In genomic region chr4:163166041-163166579, GRCh38 we compare ENCODE assay signal across 8 cellular contexts. TPM values are rescaled to one million over a fixed set of nuclear protein-coding genes. Genes with fewer than 3 reads are reported as not detected.
A peak's percentile ranks its signal among the peaks of the same experiment; 100 is the strongest.
DNase-seq lines count a peak whose midpoint lies in the region; ATAC-seq, FAIRE-seq and TF ChIP-seq lines count a peak whose summit lies in the region.

No MANE protein-coding gene starts in this region.

- no peaks in the 10 kb centered on the region for H3K9me3 Mint-ChIP-seq in neural progenitor cell

- H3K9me3 ChIP-seq in A549 (no peaks in the 10 kb centered on the region), PC-3 (ENCODE audit: low read length) (no peaks in the 10 kb centered on the region), neural progenitor cell (ENCODE audit: low read depth) (no peaks in the 10 kb centered on the region), subcutaneous abdominal adipose tissue (ENCODE audit: control insufficient read depth in 5 of 5, low read length in 5 of 5) (no peaks in the 10 kb centered on the region)

- no peak for TF ChIP-seq EP300 in A549 (IDR thresholded peaks at IDR 0.05)

- H3K36me3 ChIP-seq in PC-3 (ENCODE audit: low read depth, low read length) (peaks cover 12% of the 10 kb centered on the region; the same call in 1 of the 2 replicates), neural progenitor cell (peaks cover 6% of the 10 kb centered on the region), subcutaneous abdominal adipose tissue (ENCODE audit: control insufficient read depth in 5 of 5, insufficient read depth in 5 of 5, low read length in 5 of 5) (peaks cover 8 to 22% (median 11%) of the 10 kb centered on the region in 5 donors)

- no peaks in the 10 kb centered on the region for H3K27me3 ChIP-seq in PC-3 (ENCODE audit: low read length)
- H3K27me3 ChIP-seq in neural progenitor cell = peaks cover 1% of the 10 kb centered on the region
- no peaks in the 10 kb centered on the region for H3K27me3 ChIP-seq in subcutaneous abdominal adipose tissue (ENCODE audit: control insufficient read depth in 5 of 5, insufficient read depth in 4 of 5, low read length in 5 of 5)

- H3K4me1 Mint-ChIP-seq in neural progenitor cell = peaks cover 19% of the 10 kb centered on the region

- H3F3A ChIP-seq in PC-3 (ENCODE audit: low read length, unreplicated experiment) (no peaks in the 10 kb centered on the region), neural progenitor cell (ENCODE audit: low read depth) (no peaks in the 10 kb centered on the region)

- H3K4me2 ChIP-seq in A549 = peak overlapping the region; percentile 78
- H3K4me2 ChIP-seq in PC-3 (ENCODE audit: low read length) = peak overlapping the region; percentile 94
- H3K4me2 ChIP-seq in neural progenitor cell = peak overlapping the region; percentile 94

- WGBS in A549 (ENCODE audit: missing lambda C conversion rate) = under 1% methylated on average over 10 of the region's 41 CpGs

- POLR2A ChIA-PET in A549 (lab: Yijun Ruan, JAX) = no interaction called here
- POLR2A ChIA-PET in PC-3 (lab: Charles Lee; ENCODE audit: unreplicated experiment) = no interaction called here

- H4K20me1 ChIP-seq in PC-3 (ENCODE audit: low read length) (peaks cover 9% of the 10 kb centered on the region; the same call in 1 of the 2 replicates), neural progenitor cell (ENCODE audit: low read depth) (peaks cover 16% of the 10 kb centered on the region)

- no peak for TF ChIP-seq RAD21 in A549 (conservative IDR thresholded peaks at IDR 0.05 in 1 of 2, IDR thresholded peaks at IDR 0.05 in 1 of 2)

- no peak for FAIRE-seq in A549 (lab: Jason Lieb, UNC)

- peaks cover 14% of the 10 kb centered on the region for H3K36me3 Mint-ChIP-seq in neural progenitor cell

- no peaks in the 10 kb centered on the region for H3K9me2 ChIP-seq in PC-3 (replicated peaks; ENCODE audit: low read length)

- peaks cover 3% of the 10 kb centered on the region; the same call in 1 of the 3 replicates for H3K4me1 ChIP-seq in A549
- peaks cover 25% of the 10 kb centered on the region for H3K4me1 ChIP-seq in PC-3 (ENCODE audit: insufficient read depth, low read length)
- H3K4me1 ChIP-seq in neural progenitor cell = peaks cover 9% of the 10 kb centered on the region
- peaks cover 8 to 28% (median 20%) of the 10 kb centered on the region in 5 donors for H3K4me1 ChIP-seq in subcutaneous abdominal adipose tissue (ENCODE audit: control insufficient read depth in 5 of 5, insufficient read depth in 5 of 5, low read length in 5 of 5)

- H3K4me3 Mint-ChIP-seq in neural progenitor cell = peak overlapping the region; percentile 94

- peaks cover 55% of the 10 kb centered on the region for H3K79me2 ChIP-seq in PC-3 (ENCODE audit: low read length)
- peaks cover 52% of the 10 kb centered on the region for H3K79me2 ChIP-seq in neural progenitor cell (ENCODE audit: low read depth)

- H3K27ac ChIP-seq in A549 (peak overlapping the region; percentile 86 to 94), PC-3 (ENCODE audit: low read length) (peak overlapping the region; percentile 25), neural progenitor cell (peak overlapping the region; percentile 69), subcutaneous abdominal adipose tissue (ENCODE audit: low read depth, low read length) (peak overlapping the region; percentile 91)

- intact Hi-C loops in PC-3 (cut with micrococcal nuclease) = loop anchor here (1.0 kb wide), 1 partner anchor 166 kb away; the partner anchor contains the start of gene NPY1R

- TSS peak; percentile 59 for BruUV-seq in PC-3 (replicated peaks; lab: Mats Ljungman, UMichigan)

- TF ChIP-seq POLR2A in A549 (IDR thresholded peaks at IDR 0.05; ENCODE audit: low read length) = no peak

- H3K9ac ChIP-seq in PC-3 (ENCODE audit: low read length) (peak overlapping the region; percentile 96), neural progenitor cell (peak overlapping the region; percentile 80), subcutaneous abdominal adipose tissue (ENCODE audit: low read length in 5 of 5) (peak overlapping the region; percentile 40 to 98 (median 96))

- no peak for TF ChIP-seq CTCF in A549 (IDR thresholded peaks at IDR 0.05)
- TF ChIP-seq CTCF in PC-3 (conservative IDR thresholded peaks at IDR 0.05; ENCODE audit: low read depth, low read length) = no peak
- TF ChIP-seq CTCF in fibroblast of the aortic adventitia (IDR thresholded peaks at IDR 0.05; ENCODE audit: insufficient read depth, low read length) = no peak
- no peak for TF ChIP-seq CTCF in neural progenitor cell (IDR thresholded peaks at IDR 0.05)

- DNase-seq in A549 (ENCODE audit: low read depth in 1 of 2, low spot score in 1 of 2) (peak; percentile 13 to 52), PC-3 (peak; percentile 28), fibroblast of the aortic adventitia (ENCODE audit: low read depth) (peak; percentile 32), neural progenitor cell (ENCODE audit: low spot score) (peak; percentile 83)
- peak; percentile 15 to 29 for DNase-seq in activated T-helper 1 cell treated with anti-CD3 and anti-CD28 coated beads, Interleukin-2, amount 50 U/mL, for 16 hours (ENCODE audit: low read depth in 1 of 2, low spot score in 1 of 2)

- H2AFZ ChIP-seq in PC-3 (ENCODE audit: low read length) = peak overlapping the region; percentile 67
- H2AFZ ChIP-seq in neural progenitor cell (replicated peaks) = peak overlapping the region; percentile 85

- CTCF ChIA-PET in A549 (lab: Yijun Ruan, JAX) (interaction anchor here (0.6 kb wide), 1 partner anchor 84 kb away, joined by 3 read pairs; no protein-coding TSS in a partner anchor), PC-3 (lab: Charles Lee) (no interaction called here)

- H3K4me3 ChIP-seq in A549 (peak overlapping the region; percentile 75), PC-3 (ENCODE audit: low read length) (peak overlapping the region; percentile 91), fibroblast of the aortic adventitia (ENCODE audit: low read depth, low read length) (peak overlapping the region; percentile 92), neural progenitor cell (peak overlapping the region; percentile 85), subcutaneous abdominal adipose tissue (ENCODE audit: low read depth in 1 of 5, low read length in 5 of 5) (peak overlapping the region; percentile 83 to 93 (median 91))

- H3K27ac Mint-ChIP-seq in neural progenitor cell = peak overlapping the region; percentile 77

- peaks cover 6% of the 10 kb centered on the region for H3K27me3 Mint-ChIP-seq in neural progenitor cell (ENCODE audit: insufficient read depth, low read depth)

- ATAC-seq in A549 (peak; percentile 83 to 84), GM18517 (IDR thresholded peaks at IDR 0.05; ENCODE audit: unreplicated experiment) (peak; percentile 53), HG03060 (IDR thresholded peaks at IDR 0.05; ENCODE audit: low read depth, unreplicated experiment) (peak; percentile 24), PC-3 (peak; percentile 73)

TF ChIP-seq in A549, 52 proteins besides CTCF, POLR2A, EP300 and RAD21:
- no peak for TF ChIP-seq HOXB13 (CRISPR knock-in tag; IDR thresholded peaks at IDR 0.05; ENCODE audit: low read depth)
- no peak for TF ChIP-seq ZNF302 (CRISPR knock-in tag; IDR thresholded peaks at IDR 0.05)
- TF ChIP-seq GATA3 (IDR thresholded peaks at IDR 0.05; ENCODE audit: borderline replicate concordance) = no peak
- no peak for TF ChIP-seq HMGXB4 (CRISPR knock-in tag; IDR thresholded peaks at IDR 0.05; ENCODE audit: borderline replicate concordance)
- TF ChIP-seq RFX5 (IDR thresholded peaks at IDR 0.05) = no peak
- TF ChIP-seq ZFP36 (IDR thresholded peaks at IDR 0.05; ENCODE audit: borderline replicate concordance, partially characterized antibody) = no peak
- TF ChIP-seq JUN (IDR thresholded peaks at IDR 0.05) = no peak
- TF ChIP-seq MAZ (IDR thresholded peaks at IDR 0.05; ENCODE audit: borderline replicate concordance, low read depth, low read length) = no peak
- TF ChIP-seq KDM5A (IDR thresholded peaks at IDR 0.05) = no peak
- TF ChIP-seq FOSB (CRISPR knock-in tag; IDR thresholded peaks at IDR 0.05) = no peak
- TF ChIP-seq HEYL (CRISPR knock-in tag; IDR thresholded peaks at IDR 0.05) = no peak
- TF ChIP-seq SREBF2 (IDR thresholded peaks at IDR 0.05) = no peak

RNA-seq across cellular contexts. Expression of gene NAF1, which starts 0.6 kb away (rescaled TPM):
- polyA plus RNA-seq in A549 (2011; rRNA removed) (13.2 and 18.7 TPM in 2 replicates), A549 (2017; fragmentation: RNase III; extraction: RNeasy Plus Mini Kit Qiagen cat#74134 plus additional on column Dnase treatment) (13.0 to 13.7 TPM (median 13.6 TPM) in 3 replicates)
- polyA plus RNA-seq in A549 (2012; cell fraction: cytosol; rRNA removed) = 7.9 and 10.3 TPM in 2 replicates
- polyA plus RNA-seq in A549 (2012; cell fraction: nucleus; rRNA removed) = 8.5 and 9.5 TPM in 2 replicates
- 6.7 and 9.9 TPM in 2 replicates for polyA minus RNA-seq in A549 (2011; rRNA and poly(A)+ RNA removed)
- total RNA-seq in PC-3 (2014; rRNA removed) (12.2 and 13.0 TPM in 2 replicates), fibroblast of the aortic adventitia (ENCODE audit: low replicate concordance) (8.7 and 15.8 TPM in 2 replicates), neural progenitor cell (ENCODE audit: low replicate concordance) (18.1 and 21.1 TPM in 2 replicates)

Comparison
In these comparisons a context has a peak if more than half of its experiments do, and no peak if none do; other contexts are left out.
1. Peak in every context shown above with its lines: DNase-seq, ATAC-seq, H3K4me3 ChIP-seq and H3K27ac ChIP-seq.
2. ATAC-seq: peak in every context shown above with its lines; median percentile 84 in A549; 73 in PC-3; 53 in GM18517; 24 in HG03060.
3. DNase-seq: peak in every context shown above with its lines; median percentile 83 in neural progenitor cell; 32 in A549; 32 in fibroblast of the aortic adventitia; 28 in PC-3; 22 in activated T-helper 1 cell treated with anti-CD3 and anti-CD28 coated beads, Interleukin-2, amount 50 U/mL, for 16 hours.
4. H3K27ac ChIP-seq: peak in every context shown above with its lines; median percentile 91 in subcutaneous abdominal adipose tissue; 90 in A549; 69 in neural progenitor cell; 25 in PC-3.